22 cellular contexts compared by ENCODE assay signal in the genomic region with DNA sequence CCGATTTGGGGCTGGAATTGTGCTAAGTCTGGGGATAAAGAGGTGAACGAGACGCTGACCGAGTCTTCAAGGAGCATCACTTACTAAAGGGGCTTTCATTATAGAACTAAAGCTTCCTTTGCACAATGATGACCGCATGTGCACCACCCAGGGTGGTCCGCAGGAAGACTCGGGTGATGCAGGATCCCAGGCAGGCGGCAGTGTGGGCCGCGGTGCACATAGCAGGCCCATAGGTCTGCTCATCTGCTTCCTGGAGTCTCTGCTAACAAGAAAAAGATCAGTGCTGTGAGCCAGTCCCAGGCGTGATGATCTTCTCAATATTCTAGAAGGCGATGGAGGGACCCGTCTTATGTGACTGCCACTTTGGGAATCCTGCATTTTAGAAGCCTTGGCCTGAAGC.
"Had no signal": no experiment of that assay in that cellular context is flagged by ENCODE, and none has a peak within 500 bp of the region (broad histone marks: within the 10 kb centered on the region; RNA-seq: fewer than 3 reads in every experiment).

No MANE protein-coding gene starts in this region.

- H3K27me3 ChIP-seq: esophagus muscularis mucosa, gastrocnemius medialis, neural progenitor cell, right lobe of liver had no signal

- H3K36me3 ChIP-seq: esophagus muscularis mucosa, gastrocnemius medialis, left ventricle myocardium inferior, lower lobe of right lung, neural progenitor cell, right lobe of liver, stomach, thoracic aorta had no signal

- H3K79me2 ChIP-seq: parathyroid adenoma had no signal

- H3K9me3 ChIP-seq: esophagus muscularis mucosa, gastrocnemius medialis, left ventricle myocardium inferior, lower lobe of right lung, psoas muscle, right lobe of liver, stomach, thoracic aorta had no signal

- DNase-seq: effector memory CD8-positive, alpha-beta T cell; gastrocnemius medialis; left cardiac atrium; left ventricle myocardium inferior; lower lobe of right lung; midbrain; occipital lobe; psoas muscle; retina; right lobe of liver; stimulated activated CD4-positive, alpha-beta T cell treated with anti-CD3 and anti-CD28 coated beads, Interleukin-2, amount 100 ng/mL, for 24 hours; stimulated activated CD4-positive, alpha-beta T cell treated with anti-CD3 and anti-CD28 coated beads, Interleukin-4, amount 100 ng/mL, for 4 hours; stimulated activated naive B cell treated with anti-CD40 and anti-IgM and Interleukin-4, amounts not matched to agents 10 μg/mL and 1 μg/mL and 100 μg/mL, for 72 hours; stomach; substantia nigra; trophoblast cell had no signal

- H3K4me1 ChIP-seq: parathyroid adenoma, psoas muscle, right lobe of liver had no signal

- H2AFZ ChIP-seq: neural progenitor cell, parathyroid adenoma had no signal

- H3K4me3 ChIP-seq: esophagus muscularis mucosa, gastrocnemius medialis, left ventricle myocardium inferior, lower lobe of right lung, neural progenitor cell, psoas muscle, right lobe of liver, stomach, thoracic aorta had no signal

- ATAC-seq: effector memory CD8-positive, alpha-beta T cell; gastrocnemius medialis; left cardiac atrium; lower lobe of right lung; natural killer cell treated with Interleukin-12 subunit alpha and Interleukin-12 subunit beta and Interleukin-15 and Interleukin-18, amount 100 ng/mL, for 72 hours; psoas muscle; right lobe of liver; stimulated activated naive B cell treated with anti-CD40 and anti-IgM and Interleukin-4, amounts not matched to agents 10 μg/mL and 1 μg/mL and 100 μg/mL, for 72 hours had no signal

- H3K9ac ChIP-seq: neural progenitor cell, parathyroid adenoma had no signal

- H3K27ac ChIP-seq: epithelial cell of prostate, esophagus muscularis mucosa, gastrocnemius medialis, left ventricle myocardium inferior, lower lobe of right lung, neural progenitor cell, parathyroid adenoma, psoas muscle, right lobe of liver, stomach, thoracic aorta had no signal

- H3K4me2 ChIP-seq: neural progenitor cell had no signal
